Comparison of ENCODE assay signal across 8 cellular contexts in the genomic region with DNA sequence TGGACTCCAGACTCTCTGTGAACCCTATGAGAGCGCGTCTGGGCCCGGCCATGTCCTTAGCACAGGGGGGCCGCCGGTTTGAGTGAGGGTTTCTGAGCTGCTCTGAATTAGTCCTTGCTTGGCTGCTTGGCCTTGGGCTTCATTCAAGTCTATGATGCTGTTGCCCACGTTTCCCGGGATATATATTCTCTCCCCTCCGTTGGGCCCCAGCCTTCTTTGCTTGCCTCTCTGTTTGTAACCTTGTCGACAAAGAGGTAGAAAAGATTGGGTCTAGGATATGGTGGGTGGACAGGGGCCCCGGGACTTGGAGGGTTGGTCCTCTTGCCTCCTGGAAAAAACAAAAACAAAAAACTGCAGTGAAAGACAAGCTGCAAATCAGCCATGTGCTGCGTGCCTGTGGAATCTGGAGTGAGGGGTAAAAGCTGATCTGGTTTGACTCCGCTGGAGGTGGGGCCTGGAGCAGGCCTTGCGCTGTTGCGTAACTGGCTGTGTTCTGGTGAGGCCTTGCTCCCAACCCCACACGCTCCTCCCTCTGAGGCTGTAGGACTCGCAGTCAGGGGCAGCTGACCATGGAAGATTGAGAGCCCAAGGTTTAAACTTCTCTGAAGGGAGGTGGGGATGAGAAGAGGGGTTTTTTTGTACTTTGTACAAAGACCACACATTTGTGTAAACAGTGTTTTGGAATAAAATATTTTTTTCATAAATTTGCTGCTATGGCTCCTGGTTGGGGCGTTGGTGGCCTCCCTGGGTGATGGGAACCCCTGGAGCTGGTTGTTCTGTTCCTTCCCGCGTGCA. TPM values are rescaled to one million over a fixed set of nuclear protein-coding genes. Genes with fewer than 3 reads are reported as not detected.
DNase-seq lines count a peak whose midpoint lies in the region; ATAC-seq, FAIRE-seq and TF ChIP-seq lines count a peak whose summit lies in the region.

No MANE protein-coding gene starts in this region.

- no peaks in the 10 kb centered on the region for H3K27me3 Mint-ChIP-seq in chondrocyte (ENCODE audit: low read depth)
- no peaks in the 10 kb centered on the region for H3K27me3 Mint-ChIP-seq in stimulated activated naive CD8-positive, alpha-beta T cell treated with anti-CD3 and anti-CD28 coated beads, Interleukin-15, amount 100 ng/mL, for 72 hours

- FAIRE-seq in GM12892 (lab: Jason Lieb, UNC), result no peak

- no peak; the same call in 1 of the 2 replicates for TF ChIP-seq POLR2A in GM12892 (IDR thresholded peaks at IDR 0.05; ENCODE audit: low read depth, low read length)

- peaks cover 22% of the 10 kb centered on the region for H3K36me3 Mint-ChIP-seq in chondrocyte (ENCODE audit: low read depth)

- peak; percentile 79 for DNase-seq in GM04504 (ENCODE audit: low read depth)
- peak; percentile 14 for DNase-seq in NCI-H526 treated with DMSO at 0.1 percent for 48 hours (lab: John Stamatoyannopoulos, UW)
- DNase-seq in chondrocyte (ENCODE audit: low spot score), result no peak
- DNase-seq in left kidney (ENCODE audit: low read depth, low spot score), result peak; percentile 97
- no peak for DNase-seq in stimulated activated naive CD8-positive, alpha-beta T cell treated with anti-CD3 and anti-CD28 coated beads, Interleukin-15, amount 100 ng/mL, for 72 hours
- no peak for DNase-seq in GM12892 (ENCODE audit: insufficient read length)
- DNase-seq in effector CD8-positive, alpha-beta T cell (lab: John Stamatoyannopoulos, UW), result no peak

- H3K4me3 Mint-ChIP-seq in chondrocyte (ENCODE audit: unreplicated experiment), result no peak overlapping the region
- peak overlapping the region; percentile 70 to 84 for H3K4me3 Mint-ChIP-seq in stimulated activated naive CD8-positive, alpha-beta T cell treated with anti-CD3 and anti-CD28 coated beads, Interleukin-15, amount 100 ng/mL, for 72 hours

- H3K27ac Mint-ChIP-seq in chondrocyte (ENCODE audit: unreplicated experiment), result peak overlapping the region; percentile 41
- H3K27ac Mint-ChIP-seq in stimulated activated naive CD8-positive, alpha-beta T cell treated with anti-CD3 and anti-CD28 coated beads, Interleukin-15, amount 100 ng/mL, for 72 hours, result peak overlapping the region; percentile 80 to 95

- H3K4me1 Mint-ChIP-seq in chondrocyte (ENCODE audit: low read depth), result peaks cover 7% of the 10 kb centered on the region
- peaks cover 90% of the 10 kb centered on the region for H3K4me1 Mint-ChIP-seq in stimulated activated naive CD8-positive, alpha-beta T cell treated with anti-CD3 and anti-CD28 coated beads, Interleukin-15, amount 100 ng/mL, for 72 hours

- TF ChIP-seq CTCF in chondrocyte (IDR thresholded peaks at IDR 0.05), result no peak

- ATAC-seq in stimulated activated naive CD8-positive, alpha-beta T cell treated with anti-CD3 and anti-CD28 coated beads, Interleukin-15, amount 100 ng/mL, for 72 hours, result no peak
- no peak for ATAC-seq in GM18873 (IDR thresholded peaks at IDR 0.05; ENCODE audit: low FRiP score, unreplicated experiment)

- no peaks in the 10 kb centered on the region for H3K9me3 Mint-ChIP-seq in chondrocyte (ENCODE audit: low read depth)
- H3K9me3 Mint-ChIP-seq in stimulated activated naive CD8-positive, alpha-beta T cell treated with anti-CD3 and anti-CD28 coated beads, Interleukin-15, amount 100 ng/mL, for 72 hours, result no peaks in the 10 kb centered on the region

RNA-seq across cellular contexts. Expression of a gene that starts 23.1 kb away (rescaled TPM):
- total RNA-seq in chondrocyte, result 12.2 to 17.6 TPM (median 14.3 TPM) in 3 replicates
- polyA plus RNA-seq in GM12892 (2012; ENCODE audit: missing spikeins), result 48.4 TPM

RNA-seq across cellular contexts. Expression of a gene that starts 35.2 kb away (rescaled TPM):
- total RNA-seq in chondrocyte, result 29.5 to 32.8 TPM (median 31.0 TPM) in 3 replicates
- 40.7 TPM for polyA plus RNA-seq in GM12892 (2012; ENCODE audit: missing spikeins)

Comparison
In these comparisons a context has a peak if more than half of its experiments do, and no peak if none do; other contexts are left out.
1. DNase-seq: peak in GM04504 (single experiment), NCI-H526 treated with DMSO at 0.1 percent for 48 hours (single experiment) and left kidney (single experiment); none in chondrocyte (single experiment), stimulated activated naive CD8-positive, alpha-beta T cell treated with anti-CD3 and anti-CD28 coated beads, Interleukin-15, amount 100 ng/mL, for 72 hours (0 of 2), GM12892 (single experiment) and effector CD8-positive, alpha-beta T cell (single experiment).